ENCODE assay signal across 14 cellular contexts in genomic region chr2:174259981-174260380, GRCh38. TPM values are rescaled to one million over a fixed set of nuclear protein-coding genes. Genes with fewer than 3 reads are reported as not detected.
DNase-seq lines count a peak whose midpoint lies in the region; ATAC-seq and TF ChIP-seq lines count a peak whose summit lies in the region.
"Had no signal": no experiment of that assay in that cellular context is flagged by ENCODE, and none has a peak within 500 bp of the region (broad histone marks: within the 10 kb centered on the region; RNA-seq: fewer than 3 reads in every experiment).

No MANE protein-coding gene starts in this region.

- no peak overlapping the region for H3K4me3 ChIP-seq in choroid plexus epithelial cell (ENCODE audit: low read depth, low read length)
- H3K4me3 ChIP-seq: body of pancreas had no signal

- TF ChIP-seq CTCF in choroid plexus epithelial cell (conservative IDR thresholded peaks at IDR 0.05; ENCODE audit: low read depth, low read length): no peak
- TF ChIP-seq CTCF in omental fat pad (IDR thresholded peaks at IDR 0.05): no peak

- ATAC-seq in omental fat pad (ENCODE audit: low FRiP score) (peak; percentile 73), GM18502 (IDR thresholded peaks at IDR 0.05; ENCODE audit: poor library complexity, unreplicated experiment) (no peak)
- ATAC-seq: body of pancreas; stimulated activated naive B cell treated with anti-CD40 and anti-IgM and Interleukin-4, amounts not matched to agents 10 μg/mL and 1 μg/mL and 100 μg/mL, for 72 hours had no signal

- DNase-seq in NCI-H2171 treated with DMSO at 0.1 percent for 48 hours (lab: John Stamatoyannopoulos, UW): peak; percentile 9
- DNase-seq in NCI-H2171 (lab: John Stamatoyannopoulos, UW): no peak
- peak; percentile 72 for DNase-seq in MV-4-11 (lab: John Stamatoyannopoulos, UW)
- peak; percentile 87 for DNase-seq in choroid plexus epithelial cell (ENCODE audit: low read depth)
- no peak for DNase-seq in omental fat pad (ENCODE audit: low spot score)
- DNase-seq in mucosa of gallbladder (ENCODE audit: low spot score): no peak
- no peak for DNase-seq in activated CD4-positive, alpha-beta T cell treated with anti-CD3 and anti-CD28 coated beads, Interleukin-2, amount 50 U/mL, for 4 hours
- DNase-seq: ACHN; body of pancreas; head of caudate nucleus; NCI-H510A; stimulated activated naive B cell treated with anti-CD40 and anti-IgM and Interleukin-4, amounts not matched to agents 10 μg/mL and 1 μg/mL and 100 μg/mL, for 72 hours; T-helper 2 cell had no signal

RNA-seq across cellular contexts. Expression of gene OLA1, which starts 11.6 kb away (rescaled TPM):
- total RNA-seq in omental fat pad (10 to 100 TPM; 40.4 to 54.1 (median 50.6) TPM), mucosa of gallbladder (67.6 TPM)

Comparison
In these comparisons a context has a peak if more than half of its experiments do, and no peak if none do; other contexts are left out.
1. DNase-seq: peak in NCI-H2171 treated with DMSO at 0.1 percent for 48 hours (single experiment), MV-4-11 (single experiment) and choroid plexus epithelial cell (single experiment); none in NCI-H2171 (single experiment), omental fat pad (single experiment), mucosa of gallbladder (single experiment) and activated CD4-positive, alpha-beta T cell treated with anti-CD3 and anti-CD28 coated beads, Interleukin-2, amount 50 U/mL, for 4 hours (0 of 2).